In the genomic region with DNA sequence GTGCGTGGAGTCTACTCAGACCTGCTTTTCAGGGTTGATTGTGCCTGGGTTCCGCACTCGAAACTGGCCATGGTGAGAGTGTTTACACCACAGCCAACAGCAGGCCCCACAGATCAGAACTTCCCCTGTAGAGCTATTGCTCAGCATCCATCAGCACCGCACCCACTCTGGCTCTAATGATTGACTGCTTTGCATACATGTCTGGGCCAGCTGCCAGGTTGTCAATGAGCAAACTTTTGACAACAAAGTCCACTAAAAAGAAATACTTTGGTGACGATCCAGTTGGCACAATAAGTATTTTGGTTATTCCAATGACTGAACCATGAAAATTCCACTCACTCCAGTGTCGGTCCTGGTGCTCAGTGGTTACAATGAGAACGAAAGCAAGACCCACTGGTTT, we compare ENCODE assay signal across 2 cellular contexts.
TF ChIP-seq lines count a peak whose summit lies in the region.

No MANE protein-coding gene starts in this region.

TF ChIP-seq in liver, 16 proteins besides CTCF, POLR2A, EP300 and RAD21:
- TF ChIP-seq, protein P1, sequence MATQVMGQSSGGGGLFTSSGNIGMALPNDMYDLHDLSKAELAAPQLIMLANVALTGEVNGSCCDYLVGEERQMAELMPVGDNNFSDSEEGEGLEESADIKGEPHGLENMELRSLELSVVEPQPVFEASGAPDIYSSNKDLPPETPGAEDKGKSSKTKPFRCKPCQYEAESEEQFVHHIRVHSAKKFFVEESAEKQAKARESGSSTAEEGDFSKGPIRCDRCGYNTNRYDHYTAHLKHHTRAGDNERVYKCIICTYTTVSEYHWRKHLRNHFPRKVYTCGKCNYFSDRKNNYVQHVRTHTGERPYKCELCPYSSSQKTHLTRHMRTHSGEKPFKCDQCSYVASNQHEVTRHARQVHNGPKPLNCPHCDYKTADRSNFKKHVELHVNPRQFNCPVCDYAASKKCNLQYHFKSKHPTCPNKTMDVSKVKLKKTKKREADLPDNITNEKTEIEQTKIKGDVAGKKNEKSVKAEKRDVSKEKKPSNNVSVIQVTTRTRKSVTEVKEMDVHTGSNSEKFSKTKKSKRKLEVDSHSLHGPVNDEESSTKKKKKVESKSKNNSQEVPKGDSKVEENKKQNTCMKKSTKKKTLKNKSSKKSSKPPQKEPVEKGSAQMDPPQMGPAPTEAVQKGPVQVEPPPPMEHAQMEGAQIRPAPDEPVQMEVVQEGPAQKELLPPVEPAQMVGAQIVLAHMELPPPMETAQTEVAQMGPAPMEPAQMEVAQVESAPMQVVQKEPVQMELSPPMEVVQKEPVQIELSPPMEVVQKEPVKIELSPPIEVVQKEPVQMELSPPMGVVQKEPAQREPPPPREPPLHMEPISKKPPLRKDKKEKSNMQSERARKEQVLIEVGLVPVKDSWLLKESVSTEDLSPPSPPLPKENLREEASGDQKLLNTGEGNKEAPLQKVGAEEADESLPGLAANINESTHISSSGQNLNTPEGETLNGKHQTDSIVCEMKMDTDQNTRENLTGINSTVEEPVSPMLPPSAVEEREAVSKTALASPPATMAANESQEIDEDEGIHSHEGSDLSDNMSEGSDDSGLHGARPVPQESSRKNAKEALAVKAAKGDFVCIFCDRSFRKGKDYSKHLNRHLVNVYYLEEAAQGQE (IDR thresholded peaks at IDR 0.05): no peak
- TF ChIP-seq JUND (IDR thresholded peaks at IDR 0.05): peak in 1 of 2 donors; percentile 18
- no peak for TF ChIP-seq FOXA2 (IDR thresholded peaks at IDR 0.05)
- TF ChIP-seq HNF4A (conservative IDR thresholded peaks at IDR 0.05): peak; percentile 72 to 75
- TF ChIP-seq RXRA (IDR thresholded peaks at IDR 0.05): peak in 1 of 2 donors; percentile 26
- no peak for TF ChIP-seq NR2F2 (IDR thresholded peaks at IDR 0.05)
- TF ChIP-seq TAF1 (conservative IDR thresholded peaks at IDR 0.05): no peak
- TF ChIP-seq YY1 (IDR thresholded peaks at IDR 0.05): no peak
- TF ChIP-seq, protein P2, sequence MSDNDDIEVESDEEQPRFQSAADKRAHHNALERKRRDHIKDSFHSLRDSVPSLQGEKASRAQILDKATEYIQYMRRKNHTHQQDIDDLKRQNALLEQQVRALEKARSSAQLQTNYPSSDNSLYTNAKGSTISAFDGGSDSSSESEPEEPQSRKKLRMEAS (IDR thresholded peaks at IDR 0.05): no peak
- no peak for TF ChIP-seq FOXA1 (IDR thresholded peaks at IDR 0.05)
- peak; percentile 23 for TF ChIP-seq HNF4G (IDR thresholded peaks at IDR 0.05)
- peak; percentile 36 for TF ChIP-seq SP1 (IDR thresholded peaks at IDR 0.05)
- TF ChIP-seq, protein P3, sequence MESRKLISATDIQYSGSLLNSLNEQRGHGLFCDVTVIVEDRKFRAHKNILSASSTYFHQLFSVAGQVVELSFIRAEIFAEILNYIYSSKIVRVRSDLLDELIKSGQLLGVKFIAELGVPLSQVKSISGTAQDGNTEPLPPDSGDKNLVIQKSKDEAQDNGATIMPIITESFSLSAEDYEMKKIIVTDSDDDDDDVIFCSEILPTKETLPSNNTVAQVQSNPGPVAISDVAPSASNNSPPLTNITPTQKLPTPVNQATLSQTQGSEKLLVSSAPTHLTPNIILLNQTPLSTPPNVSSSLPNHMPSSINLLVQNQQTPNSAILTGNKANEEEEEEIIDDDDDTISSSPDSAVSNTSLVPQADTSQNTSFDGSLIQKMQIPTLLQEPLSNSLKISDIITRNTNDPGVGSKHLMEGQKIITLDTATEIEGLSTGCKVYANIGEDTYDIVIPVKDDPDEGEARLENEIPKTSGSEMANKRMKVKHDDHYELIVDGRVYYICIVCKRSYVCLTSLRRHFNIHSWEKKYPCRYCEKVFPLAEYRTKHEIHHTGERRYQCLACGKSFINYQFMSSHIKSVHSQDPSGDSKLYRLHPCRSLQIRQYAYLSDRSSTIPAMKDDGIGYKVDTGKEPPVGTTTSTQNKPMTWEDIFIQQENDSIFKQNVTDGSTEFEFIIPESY (IDR thresholded peaks at IDR 0.05): no peak
- TF ChIP-seq EGR1 (IDR thresholded peaks at IDR 0.05; ENCODE audit: low read depth in 2 of 2): no peak
- TF ChIP-seq, protein P4, sequence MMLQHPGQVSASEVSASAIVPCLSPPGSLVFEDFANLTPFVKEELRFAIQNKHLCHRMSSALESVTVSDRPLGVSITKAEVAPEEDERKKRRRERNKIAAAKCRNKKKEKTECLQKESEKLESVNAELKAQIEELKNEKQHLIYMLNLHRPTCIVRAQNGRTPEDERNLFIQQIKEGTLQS (IDR thresholded peaks at IDR 0.05): peak; percentile 30
- TF ChIP-seq GABPA (IDR thresholded peaks at IDR 0.05 in 1 of 2, conservative IDR thresholded peaks at IDR 0.05 in 1 of 2): no peak
TF ChIP-seq in liver: peak in this region for 6.

TF ChIP-seq in HepG2, 621 proteins besides CTCF, POLR2A, EP300 and RAD21 (continued from another document):
- TF ChIP-seq ZNF512B (CRISPR knock-in tag; IDR thresholded peaks at IDR 0.05; ENCODE audit: borderline replicate concordance) (no peak), GPBP1L1 (CRISPR knock-in tag; IDR thresholded peaks at IDR 0.05) (no peak), PAX8 (CRISPR knock-in tag; IDR thresholded peaks at IDR 0.05; ENCODE audit: borderline replicate concordance) (no peak), HOXA3 (CRISPR knock-in tag; IDR thresholded peaks at IDR 0.05) (no peak)
- TF ChIP-seq, protein P5, sequence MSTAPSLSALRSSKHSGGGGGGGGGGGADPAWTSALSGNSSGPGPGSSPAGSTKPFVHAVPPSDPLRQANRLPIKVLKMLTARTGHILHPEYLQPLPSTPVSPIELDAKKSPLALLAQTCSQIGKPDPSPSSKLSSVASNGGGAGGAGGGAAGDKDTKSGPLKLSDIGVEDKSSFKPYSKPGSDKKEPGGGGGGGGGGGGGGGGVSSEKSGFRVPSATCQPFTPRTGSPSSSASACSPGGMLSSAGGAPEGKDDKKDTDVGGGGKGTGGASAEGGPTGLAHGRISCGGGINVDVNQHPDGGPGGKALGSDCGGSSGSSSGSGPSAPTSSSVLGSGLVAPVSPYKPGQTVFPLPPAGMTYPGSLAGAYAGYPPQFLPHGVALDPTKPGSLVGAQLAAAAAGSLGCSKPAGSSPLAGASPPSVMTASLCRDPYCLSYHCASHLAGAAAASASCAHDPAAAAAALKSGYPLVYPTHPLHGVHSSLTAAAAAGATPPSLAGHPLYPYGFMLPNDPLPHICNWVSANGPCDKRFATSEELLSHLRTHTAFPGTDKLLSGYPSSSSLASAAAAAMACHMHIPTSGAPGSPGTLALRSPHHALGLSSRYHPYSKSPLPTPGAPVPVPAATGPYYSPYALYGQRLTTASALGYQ (CRISPR knock-in tag; IDR thresholded peaks at IDR 0.05): no peak
- TF ChIP-seq, protein P6, sequence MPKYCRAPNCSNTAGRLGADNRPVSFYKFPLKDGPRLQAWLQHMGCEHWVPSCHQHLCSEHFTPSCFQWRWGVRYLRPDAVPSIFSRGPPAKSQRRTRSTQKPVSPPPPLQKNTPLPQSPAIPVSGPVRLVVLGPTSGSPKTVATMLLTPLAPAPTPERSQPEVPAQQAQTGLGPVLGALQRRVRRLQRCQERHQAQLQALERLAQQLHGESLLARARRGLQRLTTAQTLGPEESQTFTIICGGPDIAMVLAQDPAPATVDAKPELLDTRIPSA (CRISPR knock-in tag; IDR thresholded peaks at IDR 0.05; ENCODE audit: borderline replicate concordance): no peak
